ENCODE assay signal across 14 cellular contexts in the genomic region with DNA sequence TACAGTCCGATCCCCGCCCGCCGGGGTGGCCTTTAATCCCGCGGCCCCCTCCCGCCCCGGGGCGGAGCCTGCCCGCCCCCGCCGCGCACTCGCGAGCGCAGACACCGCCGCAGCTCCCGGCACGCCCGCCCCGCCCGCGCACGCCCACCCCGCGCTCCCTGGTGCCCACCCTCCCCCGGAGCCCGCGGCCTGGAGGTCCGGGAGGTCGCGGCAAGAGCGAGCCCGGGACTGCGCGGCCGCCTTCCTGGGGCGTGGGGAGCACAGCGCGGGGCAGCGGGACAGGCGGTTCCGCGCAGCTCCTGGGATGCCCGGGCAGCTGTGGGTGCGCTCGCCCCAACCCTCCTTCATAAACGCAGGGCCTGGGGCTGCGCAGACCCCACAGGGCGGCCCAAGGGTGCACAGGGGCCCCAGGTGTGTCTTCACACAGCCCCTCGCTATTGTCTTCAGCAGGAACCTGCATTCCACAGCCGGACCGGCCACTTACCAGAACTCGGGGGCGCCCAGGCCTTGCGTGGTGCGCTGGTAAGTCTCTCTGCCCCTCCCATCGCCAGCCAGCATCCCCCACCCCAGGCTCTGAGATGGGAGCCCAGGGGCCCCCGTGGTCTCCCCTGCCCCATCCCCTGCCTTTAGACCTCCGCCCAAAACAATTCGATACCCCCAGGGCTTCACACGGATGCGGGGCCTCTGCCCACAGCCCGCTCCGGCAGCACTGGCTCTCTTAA. TPM values are rescaled to one million over a fixed set of nuclear protein-coding genes. Genes with fewer than 3 reads are reported as not detected.
A peak's percentile ranks its signal among the peaks of the same experiment; 100 is the strongest.
DNase-seq lines count a peak whose midpoint lies in the region; ATAC-seq, FAIRE-seq and TF ChIP-seq lines count a peak whose summit lies in the region.
"Had no signal": no experiment of that assay in that cellular context is flagged by ENCODE, and none has a peak within 500 bp of the region (broad histone marks: within the 10 kb centered on the region; RNA-seq: fewer than 3 reads in every experiment).

Gene SLC9A3, minus strand, starts transcription at position 8 of the 722 bp plus-strand sequence.

- no peaks in the 10 kb centered on the region for H3K9me3 Mint-ChIP-seq in activated CD4-positive, alpha-beta T cell treated with anti-CD3 and anti-CD28 coated beads for 36 hours (ENCODE audit: low read depth)
- H3K9me3 Mint-ChIP-seq in activated T-helper 17 cell treated with anti-CD3 and anti-CD28 coated beads, Interleukin-2, amount 50 U/mL, for 72 hours = no peaks in the 10 kb centered on the region
- peaks cover 0 to 2% (median 0%) of the 10 kb centered on the region in 6 donors for H3K9me3 Mint-ChIP-seq in immature natural killer cell

- H3K36me3 ChIP-seq in small intestine (ENCODE audit: control insufficient read depth in 2 of 2, insufficient read depth in 2 of 2, low read length in 2 of 2) = no peaks in the 10 kb centered on the region
- H3K36me3 ChIP-seq in thyroid gland = no peaks in the 10 kb centered on the region

- H3K9me3 ChIP-seq in small intestine (ENCODE audit: control insufficient read depth, low read depth) (no peaks in the 10 kb centered on the region), thyroid gland (no peaks in the 10 kb centered on the region)
- H3K9me3 ChIP-seq: body of pancreas had no signal

- H3K4me1 Mint-ChIP-seq in activated CD4-positive, alpha-beta T cell treated with anti-CD3 and anti-CD28 coated beads for 36 hours = peaks cover 31% of the 10 kb centered on the region
- H3K4me1 Mint-ChIP-seq in activated T-helper 17 cell treated with anti-CD3 and anti-CD28 coated beads, Interleukin-2, amount 50 U/mL, for 72 hours = peaks cover 17% of the 10 kb centered on the region
- peaks cover 18 to 29% of the 10 kb centered on the region in 2 donors for H3K4me1 Mint-ChIP-seq in immature natural killer cell

- H3K27me3 Mint-ChIP-seq in activated CD4-positive, alpha-beta T cell treated with anti-CD3 and anti-CD28 coated beads for 36 hours = peaks cover 51% of the 10 kb centered on the region
- peaks cover 39% of the 10 kb centered on the region for H3K27me3 Mint-ChIP-seq in activated T-helper 17 cell treated with anti-CD3 and anti-CD28 coated beads, Interleukin-2, amount 50 U/mL, for 72 hours
- peaks cover 14 to 21% (median 16%) of the 10 kb centered on the region in 3 donors for H3K27me3 Mint-ChIP-seq in immature natural killer cell (ENCODE audit: low read depth in 3 of 3)

- POLR2A ChIA-PET in activated CD4-positive, alpha-beta T cell treated with anti-CD3 and anti-CD28 coated beads for 36 hours (lab: Charles Lee) = no interaction called here

- peak within 1 kb of the TSS; percentile 16 for H3K4me3 Mint-ChIP-seq in activated CD4-positive, alpha-beta T cell treated with anti-CD3 and anti-CD28 coated beads for 36 hours
- peak within 1 kb of the TSS; percentile 49 for H3K4me3 Mint-ChIP-seq in activated T-helper 17 cell treated with anti-CD3 and anti-CD28 coated beads, Interleukin-2, amount 50 U/mL, for 72 hours
- H3K4me3 Mint-ChIP-seq in immature natural killer cell = peak within 1 kb of the TSS in 4 of 5 donors; percentile 33 to 63 (median 47)

- intact Hi-C loops in activated CD4-positive, alpha-beta T cell treated with anti-CD3 and anti-CD28 coated beads for 36 hours (cut with DNase I, micrococcal nuclease) = no loop called here
- intact Hi-C loops in thyroid gland (cut with DNase I) = no loop called here

- no peaks in the 10 kb centered on the region for H3K36me3 Mint-ChIP-seq in activated CD4-positive, alpha-beta T cell treated with anti-CD3 and anti-CD28 coated beads for 36 hours (ENCODE audit: low read depth)
- H3K36me3 Mint-ChIP-seq in activated T-helper 17 cell treated with anti-CD3 and anti-CD28 coated beads, Interleukin-2, amount 50 U/mL, for 72 hours (ENCODE audit: low read depth) = peaks cover 7% of the 10 kb centered on the region
- H3K36me3 Mint-ChIP-seq in immature natural killer cell = no peaks in the 10 kb centered on the region

- no peak for ATAC-seq in activated CD4-positive, alpha-beta T cell treated with anti-CD3 and anti-CD28 coated beads for 36 hours
- ATAC-seq in activated T-helper 17 cell treated with anti-CD3 and anti-CD28 coated beads, Interleukin-2, amount 50 U/mL, for 72 hours (replicated peaks) = no peak
- ATAC-seq: body of pancreas had no signal

- no peak for FAIRE-seq in small intestine (lab: Jason Lieb, UNC)
- FAIRE-seq: GM18507 had no signal

- peaks cover 5 to 39% of the 10 kb centered on the region in 2 donors for H3K27me3 ChIP-seq in small intestine (ENCODE audit: control insufficient read depth in 2 of 2, insufficient read depth in 2 of 2, low read length in 2 of 2)
- H3K27me3 ChIP-seq in thyroid gland = peaks cover 40% of the 10 kb centered on the region

- WGBS in small intestine, 3 donors = 6 to 12% (median 8%) methylated on average over 41 to 66 of the region's 66 CpGs
- WGBS in thyroid gland, 2 donors = 15 to 44% methylated on average over 7 of the region's 66 CpGs

- no peak for TF ChIP-seq CTCF in thyroid gland (IDR thresholded peaks at IDR 0.05)

- TF ChIP-seq POLR2A in thyroid gland (IDR thresholded peaks at IDR 0.05) = no peak

- H3K27ac ChIP-seq in small intestine (ENCODE audit: low read depth in 1 of 2, low read length in 1 of 2) = peak within 1 kb of the TSS; percentile 38 to 79
- no peak within 1 kb of the TSS for H3K27ac ChIP-seq in thyroid gland
- H3K27ac ChIP-seq: body of pancreas, skin epidermis had no signal

- DNase-seq in activated CD4-positive, alpha-beta T cell treated with anti-CD3 and anti-CD28 coated beads for 36 hours = no peak
- no peak for DNase-seq in activated CD4-positive, alpha-beta T cell treated with anti-CD3 and anti-CD28 coated beads for 48 hours
- DNase-seq in immature natural killer cell (no peak), small intestine (no peak), OCI-M2 (lab: John Stamatoyannopoulos, UW; ENCODE audit: unreplicated experiment) (no peak), GM03348 (ENCODE audit: low spot score) (no peak), thyroid gland (no peak)
- DNase-seq: ACHN, body of pancreas, DND-41, NCI-H82 had no signal

- peak within 1 kb of the TSS in 1 of 2 donors; percentile 88 for H3K4me3 ChIP-seq in small intestine (ENCODE audit: low read depth in 1 of 2, low read length in 2 of 2)
- no peak within 1 kb of the TSS for H3K4me3 ChIP-seq in thyroid gland (replicated peaks in 1 of 3)
- H3K4me3 ChIP-seq: body of pancreas had no signal

- H3K4me1 ChIP-seq in small intestine (ENCODE audit: control insufficient read depth in 2 of 2, insufficient read depth in 1 of 2, low read depth in 1 of 2, low read length in 1 of 2) (peaks cover 3 to 4% of the 10 kb centered on the region in 2 donors), thyroid gland (peaks cover 10 to 15% of the 10 kb centered on the region in 2 donors)

- CTCF ChIA-PET in activated CD4-positive, alpha-beta T cell treated with anti-CD3 and anti-CD28 coated beads for 36 hours (lab: Charles Lee) = no interaction called here

- H3K27ac Mint-ChIP-seq in activated CD4-positive, alpha-beta T cell treated with anti-CD3 and anti-CD28 coated beads for 36 hours = no peak within 1 kb of the TSS
- no peak within 1 kb of the TSS for H3K27ac Mint-ChIP-seq in activated T-helper 17 cell treated with anti-CD3 and anti-CD28 coated beads, Interleukin-2, amount 50 U/mL, for 72 hours
- no peak within 1 kb of the TSS for H3K27ac Mint-ChIP-seq in immature natural killer cell

RNA-seq across cellular contexts. Expression of gene SLC9A3, which starts in this region (rescaled TPM):
- total RNA-seq in activated CD4-positive, alpha-beta T cell treated with anti-CD3 and anti-CD28 coated beads for 36 hours = 1 to 10 TPM; 2.1 to 2.4 TPM
- total RNA-seq in activated T-helper 17 cell treated with anti-CD3 and anti-CD28 coated beads, Interleukin-2, amount 50 U/mL, for 72 hours = 1 to 10 TPM; 1.6 to 2.2 TPM
- polyA plus RNA-seq in immature natural killer cell (1 to 10 TPM in 2 of 3 donors, under 1 TPM in 1; 0.66 to 1.7 (median 1.5) TPM), small intestine (10 to 100 TPM; 24.1 to 51.7 (median 48.9) TPM)
- 1 to 10 TPM; 5.9 to 8.2 (median 7.6) TPM for total RNA-seq in thyroid gland

Comparison
In these comparisons a context has a peak if more than half of its experiments do, and no peak if none do; other contexts are left out.
1. RNA of gene SLC9A3 (polyA plus RNA-seq): 24.1 to 51.7 TPM in small intestine; 0.66 to 1.7 TPM in immature natural killer cell; every median in the first group is over 4 times any median in the second.
2. H3K27ac ChIP-seq: peak in small intestine (2 of 2); none in thyroid gland (0 of 3).
3. Peak in every context shown above with its lines, with median percentiles within 50 percentile points of each other: H3K4me3 Mint-ChIP-seq.